In the genomic region with DNA sequence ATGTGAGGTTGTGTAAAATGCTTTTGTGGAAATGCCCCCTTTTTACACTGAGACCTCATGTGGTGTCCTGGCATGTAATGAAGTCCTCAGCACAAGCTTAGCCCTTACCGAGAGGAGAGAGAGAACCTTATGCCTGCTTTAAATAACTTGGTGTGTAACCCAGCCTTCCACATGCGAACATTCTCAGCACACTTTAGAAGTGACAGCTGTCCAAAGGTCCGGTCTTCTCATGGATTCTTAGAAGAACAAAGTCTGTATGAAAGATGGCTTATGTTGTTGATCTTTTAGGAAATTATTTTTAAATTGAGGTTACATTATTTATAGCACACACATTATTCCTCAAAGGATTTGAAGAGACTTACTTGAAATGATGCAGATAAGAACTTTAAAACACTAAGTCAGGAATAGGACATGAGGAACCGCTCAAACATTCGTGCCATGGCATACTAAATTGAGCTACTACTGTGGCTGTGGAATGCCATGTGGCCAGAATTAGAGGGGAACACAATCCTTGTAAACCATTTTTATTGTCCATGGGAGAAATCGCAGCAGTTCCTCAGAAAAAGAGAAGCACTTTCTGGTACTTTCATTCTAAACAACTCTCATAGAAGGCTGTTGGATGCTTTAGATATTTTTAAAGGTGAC, we compare ENCODE assay signal across 15 cellular contexts.
"Had no signal": no experiment of that assay in that cellular context is flagged by ENCODE, and none has a peak within 500 bp of the region (broad histone marks: within the 10 kb centered on the region; RNA-seq: fewer than 3 reads in every experiment).

No MANE protein-coding gene starts in this region.

- H3K36me3 ChIP-seq: ovary, SJCRH30 had no signal

- ATAC-seq: gastroesophageal sphincter; stimulated activated effector memory CD8-positive, alpha-beta T cell treated with anti-CD3 and anti-CD28 coated beads, Interleukin-12 subunit alpha, Interleukin-12 subunit beta, amount 100 ng/mL, for 72 hours had no signal

- H3K27ac ChIP-seq: breast epithelium, gastroesophageal sphincter, ovary, SJCRH30 had no signal

- H3K9me3 ChIP-seq: breast epithelium, gastroesophageal sphincter, ovary, SJCRH30, tibial artery had no signal

- DNase-seq: activated CD4-positive, alpha-beta T cell treated with anti-CD3 and anti-CD28 coated beads, Interleukin-2, amount 50 U/mL, for 4 hours; activated CD4-positive, CD25-positive, alpha-beta regulatory T cell treated with anti-CD3 and anti-CD28 coated beads, Interleukin-2, amount 50 U/mL, for 72 hours; activated effector memory CD4-positive, alpha-beta T cell treated with anti-CD3 and anti-CD28 coated beads, Interleukin-2, amount 50 U/mL, for 16 hours; activated naive CD8-positive, alpha-beta T cell treated with anti-CD3 and anti-CD28 coated beads for 36 hours; activated T-cell treated with anti-CD3 and anti-CD28 coated beads, Interleukin-2, amount 50 U/mL, for 24 hours; anterior cingulate cortex; left cardiac atrium; mammary epithelial cell; ovary; retina; SJCRH30 had no signal

- H3K4me3 ChIP-seq: breast epithelium, gastroesophageal sphincter, ovary, SJCRH30, tibial artery had no signal

- H3K27me3 ChIP-seq: breast epithelium, gastroesophageal sphincter, ovary, SJCRH30, tibial artery had no signal

- H3K4me1 ChIP-seq: breast epithelium had no signal
